ENCODE assay signal across 15 cellular contexts in genomic region chr6:135638108-135638507, GRCh38.
A peak's percentile ranks its signal among the peaks of the same experiment; 100 is the strongest.
DNase-seq lines count a peak whose midpoint lies in the region; ATAC-seq, FAIRE-seq and TF ChIP-seq lines count a peak whose summit lies in the region.
"Had no signal": no experiment of that assay in that cellular context is flagged by ENCODE, and none has a peak within 500 bp of the region (broad histone marks: within the 10 kb centered on the region; RNA-seq: fewer than 3 reads in every experiment).

No MANE protein-coding gene starts in this region.

- H3K27ac Mint-ChIP-seq in T-helper 1 cell treated with Interleukin-12 subunit alpha and Interleukin-12 subunit beta and Interleukin-4 antibody, amounts not matched to agents 30 μg/mL and 1 μg/mL, for 36 hours, result peak overlapping the region; percentile 56
- peak overlapping the region; percentile 77 for H3K27ac Mint-ChIP-seq in activated T-cell treated with anti-CD3 and anti-CD28 coated beads, Interleukin-2, amount 50 U/mL, for 24 hours
- H3K27ac Mint-ChIP-seq in T-helper 2 cell treated with Interferon-gamma antibody and Interleukin-4, amounts not matched to agents 5 μg/mL and 100 μg/mL, for 36 hours, result peak overlapping the region; percentile 66
- H3K27ac Mint-ChIP-seq: CD8-positive, alpha-beta memory T cell; GM23338; H9 had no signal

- no peak for TF ChIP-seq POLR2A in H1 (IDR thresholded peaks at IDR 0.05; ENCODE audit: control extremely low read depth in 1 of 2, low read depth in 2 of 2, low read length in 2 of 2)

- H2BK15ac ChIP-seq in H1 (ENCODE audit: low read length), result no peak overlapping the region

- no peak overlapping the region for H3K4ac ChIP-seq in H1 (replicated peaks; ENCODE audit: insufficient read length, low read depth, low read length)

- H3K9ac ChIP-seq in H1 (replicated peaks in 1 of 4; ENCODE audit: extremely low read depth in 1 of 4, low read depth in 3 of 4, low read length in 3 of 4), result no peak overlapping the region
- H3K9ac ChIP-seq: BLaER1 had no signal

- H3K36me3 Mint-ChIP-seq in T-helper 1 cell treated with Interleukin-12 subunit alpha and Interleukin-12 subunit beta and Interleukin-4 antibody, amounts not matched to agents 30 μg/mL and 1 μg/mL, for 36 hours (ENCODE audit: low read depth), result peaks cover 39% of the 10 kb centered on the region
- H3K36me3 Mint-ChIP-seq in activated T-cell treated with anti-CD3 and anti-CD28 coated beads, Interleukin-2, amount 50 U/mL, for 24 hours (ENCODE audit: low read depth), result peaks cover 31% of the 10 kb centered on the region
- H3K36me3 Mint-ChIP-seq in activated T-cell treated with anti-CD3 and anti-CD28 coated beads, Interleukin-2, amount 50 U/mL, for 4 hours (ENCODE audit: insufficient read depth), result no peaks in the 10 kb centered on the region
- peaks cover 49% of the 10 kb centered on the region for H3K36me3 Mint-ChIP-seq in T-helper 2 cell treated with Interferon-gamma antibody and Interleukin-4, amounts not matched to agents 5 μg/mL and 100 μg/mL, for 36 hours (ENCODE audit: low read depth)

- H3K56ac ChIP-seq in H1 (replicated peaks; ENCODE audit: insufficient read length, low read depth, low read length), result no peak overlapping the region

- H2AFZ ChIP-seq in H1 (ENCODE audit: low read length), result no peak overlapping the region
- H2AFZ ChIP-seq: GM23338 had no signal

- CTCF ChIA-PET in H1 (lab: Charles Lee; ENCODE audit: partially characterized antibody), result no interaction called here

- POLR2A ChIA-PET in H1 (lab: Charles Lee; ENCODE audit: partially characterized antibody), result no interaction called here

- H4K91ac ChIP-seq in H1 (replicated peaks; ENCODE audit: insufficient read length, low read length), result no peak overlapping the region

- H3K9me3 Mint-ChIP-seq in T-helper 1 cell treated with Interleukin-12 subunit alpha and Interleukin-12 subunit beta and Interleukin-4 antibody, amounts not matched to agents 30 μg/mL and 1 μg/mL, for 36 hours, result peaks cover 15% of the 10 kb centered on the region
- peaks cover 15% of the 10 kb centered on the region for H3K9me3 Mint-ChIP-seq in activated T-cell treated with anti-CD3 and anti-CD28 coated beads, Interleukin-2, amount 50 U/mL, for 24 hours
- H3K9me3 Mint-ChIP-seq in activated T-cell treated with anti-CD3 and anti-CD28 coated beads, Interleukin-2, amount 50 U/mL, for 4 hours, result no peaks in the 10 kb centered on the region
- H3K9me3 Mint-ChIP-seq in T-helper 2 cell treated with Interferon-gamma antibody and Interleukin-4, amounts not matched to agents 5 μg/mL and 100 μg/mL, for 36 hours, result peaks cover 39% of the 10 kb centered on the region
- H3K9me3 Mint-ChIP-seq: CD8-positive, alpha-beta memory T cell; GM23338; H9 had no signal

- no peak overlapping the region for H2BK12ac ChIP-seq in H1 (ENCODE audit: low read depth, low read length)

- DNase-seq in T-helper 1 cell, result no peak
- no peak for DNase-seq in activated T-cell treated with anti-CD3 and anti-CD28 coated beads, Interleukin-2, amount 50 U/mL, for 24 hours
- no peak for DNase-seq in activated T-cell treated with anti-CD3 and anti-CD28 coated beads, Interleukin-2, amount 50 U/mL, for 4 hours
- DNase-seq in T-helper 2 cell treated with Interferon-gamma antibody and Interleukin-4, amounts not matched to agents 5 μg/mL and 100 μg/mL, for 36 hours (ENCODE audit: low spot score), result no peak
- DNase-seq in H1 (ENCODE audit: low read depth in 1 of 2, low spot score in 2 of 2), result no peak
- no peak for DNase-seq in urothelium cell line (ENCODE audit: low spot score)
- no peak for DNase-seq in mesenteric fat pad (ENCODE audit: low spot score)
- DNase-seq: CD8-positive, alpha-beta memory T cell; DMS53; GF-D8; H9 had no signal

- H3K4me3 Mint-ChIP-seq in T-helper 1 cell treated with Interleukin-12 subunit alpha and Interleukin-12 subunit beta and Interleukin-4 antibody, amounts not matched to agents 30 μg/mL and 1 μg/mL, for 36 hours, result no peak overlapping the region
- H3K4me3 Mint-ChIP-seq in activated T-cell treated with anti-CD3 and anti-CD28 coated beads, Interleukin-2, amount 50 U/mL, for 24 hours, result no peak overlapping the region
- H3K4me3 Mint-ChIP-seq in activated T-cell treated with anti-CD3 and anti-CD28 coated beads, Interleukin-2, amount 50 U/mL, for 4 hours, result no peak overlapping the region
- H3K4me3 Mint-ChIP-seq in T-helper 2 cell treated with Interferon-gamma antibody and Interleukin-4, amounts not matched to agents 5 μg/mL and 100 μg/mL, for 36 hours, result peak overlapping the region; percentile 30
- H3K4me3 Mint-ChIP-seq: CD8-positive, alpha-beta memory T cell; GM23338; H9 had no signal

- no peak overlapping the region for H3K4me3 ChIP-seq in H1 (ENCODE audit: extremely low read depth in 1 of 4, insufficient read depth in 2 of 4, low read depth in 3 of 4, low read length in 4 of 4)
- H3K4me3 ChIP-seq: BLaER1, GM23338 had no signal

- H2BK120ac ChIP-seq in H1 (replicated peaks; ENCODE audit: low read depth, low read length), result no peak overlapping the region

- no peaks in the 10 kb centered on the region for H3K27me3 ChIP-seq in H1 (replicated peaks in 1 of 4; ENCODE audit: control insufficient read depth in 3 of 4, extremely low read depth in 1 of 4, insufficient read depth in 3 of 4, low read length in 3 of 4)
- H3K27me3 ChIP-seq: BLaER1 had no signal

- H2BK5ac ChIP-seq in H1 (ENCODE audit: low read depth, low read length), result no peak overlapping the region

- TF ChIP-seq RAD21 in H1 (IDR thresholded peaks at IDR 0.05 in 1 of 2, conservative IDR thresholded peaks at IDR 0.05 in 1 of 2; ENCODE audit: low read depth in 2 of 2, low read length in 2 of 2), result no peak

- H3K23me2 ChIP-seq in H1 (ENCODE audit: low read depth, low read length), result no peaks in the 10 kb centered on the region

- no peak overlapping the region for H2BK20ac ChIP-seq in H1 (ENCODE audit: low read length)

- H2AK5ac ChIP-seq in H1 (ENCODE audit: low read depth, low read length), result no peak overlapping the region

- H3K27me3 Mint-ChIP-seq in T-helper 1 cell treated with Interleukin-12 subunit alpha and Interleukin-12 subunit beta and Interleukin-4 antibody, amounts not matched to agents 30 μg/mL and 1 μg/mL, for 36 hours (ENCODE audit: low read depth), result no peaks in the 10 kb centered on the region
- H3K27me3 Mint-ChIP-seq in activated T-cell treated with anti-CD3 and anti-CD28 coated beads, Interleukin-2, amount 50 U/mL, for 24 hours, result peaks cover 16% of the 10 kb centered on the region
- peaks cover 3% of the 10 kb centered on the region for H3K27me3 Mint-ChIP-seq in activated T-cell treated with anti-CD3 and anti-CD28 coated beads, Interleukin-2, amount 50 U/mL, for 4 hours (ENCODE audit: low read depth)
- H3K27me3 Mint-ChIP-seq in T-helper 2 cell treated with Interferon-gamma antibody and Interleukin-4, amounts not matched to agents 5 μg/mL and 100 μg/mL, for 36 hours (ENCODE audit: low read depth), result no peaks in the 10 kb centered on the region

- no peak for TF ChIP-seq CTCF in H1 (IDR thresholded peaks at IDR 0.05; ENCODE audit: control extremely low read depth in 1 of 3, insufficient read depth in 1 of 3, low read depth in 1 of 3, low read length in 3 of 3)

- peaks cover 31% of the 10 kb centered on the region for H3K4me1 Mint-ChIP-seq in T-helper 1 cell treated with Interleukin-12 subunit alpha and Interleukin-12 subunit beta and Interleukin-4 antibody, amounts not matched to agents 30 μg/mL and 1 μg/mL, for 36 hours (ENCODE audit: low read depth)
- peaks cover 50% of the 10 kb centered on the region for H3K4me1 Mint-ChIP-seq in activated T-cell treated with anti-CD3 and anti-CD28 coated beads, Interleukin-2, amount 50 U/mL, for 24 hours (ENCODE audit: low read depth)
- H3K4me1 Mint-ChIP-seq in activated T-cell treated with anti-CD3 and anti-CD28 coated beads, Interleukin-2, amount 50 U/mL, for 4 hours (ENCODE audit: low read depth), result peaks cover 11% of the 10 kb centered on the region
- H3K4me1 Mint-ChIP-seq in T-helper 2 cell treated with Interferon-gamma antibody and Interleukin-4, amounts not matched to agents 5 μg/mL and 100 μg/mL, for 36 hours (ENCODE audit: low read depth), result peaks cover 50% of the 10 kb centered on the region

- FAIRE-seq in H1 (lab: Jason Lieb, UNC), result peak; percentile 39
- FAIRE-seq in urothelium cell line (lab: Jason Lieb, UNC), result no peak

- H3K27ac ChIP-seq in H1 (ENCODE audit: low read depth, low read length), result no peak overlapping the region
- H3K27ac ChIP-seq: 22Rv1, BLaER1 had no signal

- WGBS in H1 (ENCODE audit: extremely low coverage in 1 of 2, insufficient coverage in 1 of 2, insufficient read length in 1 of 2, insufficient replicate concordance in 2 of 2, low coverage in 1 of 2, low lambda C conversion rate in 2 of 2, missing lambda C conversion rate in 1 of 2), 2 experiments, result 81% methylated on average over 2 of the region's 2 CpGs; no CpG with 5 or more reads in 1 of the 2 experiments

- no peak overlapping the region for H3K18ac ChIP-seq in H1 (ENCODE audit: extremely low read depth, low read length)

- no peak overlapping the region for H4K5ac ChIP-seq in H1 (ENCODE audit: insufficient read length, low read depth, low read length)

- H3K79me2 ChIP-seq in H1 (ENCODE audit: control insufficient read depth in 1 of 2, insufficient read depth in 2 of 2, low read length in 2 of 2), result no peaks in the 10 kb centered on the region

- no peak overlapping the region for H3K4me2 ChIP-seq in H1 (ENCODE audit: insufficient read depth in 1 of 2, low read depth in 2 of 2, low read length in 2 of 2)
- H3K4me2 ChIP-seq: BLaER1, GM23338 had no signal

- H3K9me3 ChIP-seq in H1 (ENCODE audit: insufficient read depth in 2 of 2, low read depth in 1 of 2, low read length in 1 of 2), result no peaks in the 10 kb centered on the region
- H3K9me3 ChIP-seq: BLaER1 had no signal

- no peaks in the 10 kb centered on the region for H3K36me3 ChIP-seq in H1 (ENCODE audit: control insufficient read depth in 2 of 4, insufficient read depth in 4 of 4, low read length in 3 of 4)
- H3K36me3 ChIP-seq: BLaER1 had no signal

- no peak overlapping the region for H3K23ac ChIP-seq in H1 (ENCODE audit: insufficient read length)

- TF ChIP-seq EP300 in H1 (IDR thresholded peaks at IDR 0.05; ENCODE audit: borderline replicate concordance in 1 of 2, low read depth in 2 of 2, low read length in 2 of 2), result no peak

- H4K8ac ChIP-seq in H1 (ENCODE audit: extremely low read depth, insufficient read depth, low read length), result no peak overlapping the region

- no peak overlapping the region for H3K14ac ChIP-seq in H1 (ENCODE audit: insufficient read length)

- H3K4me1 ChIP-seq in H1 (replicated peaks in 1 of 4; ENCODE audit: control insufficient read depth in 3 of 4, insufficient read depth in 4 of 4, low read length in 3 of 4), result no peaks in the 10 kb centered on the region
- H3K4me1 ChIP-seq: BLaER1 had no signal

- no peaks in the 10 kb centered on the region for H4K20me1 ChIP-seq in H1 (replicated peaks in 1 of 2; ENCODE audit: control insufficient read depth in 1 of 2, insufficient read depth in 2 of 2, low read length in 2 of 2)
- H4K20me1 ChIP-seq: BLaER1 had no signal

- ATAC-seq in activated T-cell treated with anti-CD3 and anti-CD28 coated beads, Interleukin-2, amount 50 U/mL, for 4 hours, result no peak
- ATAC-seq: GM23338 had no signal

- no peaks in the 10 kb centered on the region for H3K79me1 ChIP-seq in H1 (ENCODE audit: low read depth, low read length)

TF ChIP-seq in H1, 55 proteins besides CTCF, POLR2A, EP300 and RAD21 (continues in another document):
- TF ChIP-seq GABPA (IDR thresholded peaks at IDR 0.05; ENCODE audit: borderline replicate concordance, insufficient read depth, low read length) (no peak), KDM5A (IDR thresholded peaks at IDR 0.05; ENCODE audit: low read length) (no peak)
